In genomic region chr4:83282049-83282535, GRCh38 we compare ENCODE assay signal across 8 cellular contexts. TPM values are rescaled to one million over a fixed set of nuclear protein-coding genes. Genes with fewer than 3 reads are reported as not detected.
A peak's percentile ranks its signal among the peaks of the same experiment; 100 is the strongest.
DNase-seq lines count a peak whose midpoint lies in the region; ATAC-seq, FAIRE-seq and TF ChIP-seq lines count a peak whose summit lies in the region.

No MANE protein-coding gene starts in this region.

- H4K20me1 ChIP-seq in endothelial cell of umbilical vein (replicated peaks; ENCODE audit: control insufficient read depth, extremely low read depth, insufficient read depth, low read length): no peaks in the 10 kb centered on the region

- 33 to 36% (median 33%) methylated on average over 4 of the region's 4 CpGs for WGBS in ovary, 3 donors

- CTCF ChIA-PET in endothelial cell of umbilical vein (lab: Charles Lee): interaction anchor here (0.5 to 5.4 kb wide), 66 partner anchors 9 to 820 kb away, joined by 3 to 146 read pairs (median 4); partner anchors contain the start of genes COPS4, HELQ, LIN54 and MRPS18C

- POLR2A ChIA-PET in endothelial cell of umbilical vein (lab: Charles Lee): interaction anchor here (0.8 kb wide), 1 partner anchor 173 kb away, joined by 3 read pairs; the partner anchor contains the start of genes HELQ and MRPS18C

- ATAC-seq in HG03095 (IDR thresholded peaks at IDR 0.05; ENCODE audit: unreplicated experiment): no peak

- H3K79me2 ChIP-seq in endothelial cell of umbilical vein (ENCODE audit: control insufficient read depth, insufficient read depth, low read length): peaks cover 7% of the 10 kb centered on the region

- no peak overlapping the region for H3K27ac ChIP-seq in endothelial cell of umbilical vein (ENCODE audit: insufficient read depth, low read depth, low read length)
- H3K27ac ChIP-seq in ovary: no peak overlapping the region

- no peak overlapping the region for H3K9ac ChIP-seq in endothelial cell of umbilical vein (replicated peaks; ENCODE audit: extremely low read depth, insufficient read depth, low read length)

- dilution Hi-C loops in endothelial cell of umbilical vein (cut with MboI; ENCODE audit: extremely low pct_ligation_motif_present, low sequenced_read_pairs): no loop called here

- FAIRE-seq in endothelial cell of umbilical vein (lab: Jason Lieb, UNC): peak; percentile 82

- H3K9me3 ChIP-seq in endothelial cell of umbilical vein (replicated peaks; ENCODE audit: control insufficient read depth, insufficient read depth, low read length): no peaks in the 10 kb centered on the region
- H3K9me3 ChIP-seq in ovary: no peaks in the 10 kb centered on the region

- TF ChIP-seq POLR2A in endothelial cell of umbilical vein (IDR thresholded peaks at IDR 0.05; ENCODE audit: low read depth, low read length): no peak
- no peak for TF ChIP-seq POLR2A in ovary (IDR thresholded peaks at IDR 0.05)

- no TSS peak for BruUV-seq in endothelial cell of umbilical vein (replicated peaks; lab: Mats Ljungman, UMichigan)

- intact Hi-C loops in endothelial cell of umbilical vein (cut with micrococcal nuclease) (loop anchor here (1.0 to 5.0 kb wide), 3 partner anchors 227 to 820 kb away; no protein-coding TSS in a partner anchor), ovary (cut with DNase I) (loop anchor here in 3 of 4 donors (5.0 to 10.0 kb wide), 5 partner anchors 153 to 817 kb away; partner anchors contain the start of genes COPS4 (in 1 of the 3), HELQ (in 1 of the 3) and MRPS18C (in 1 of the 3))

- TF ChIP-seq CTCF in GM12873 (IDR thresholded peaks at IDR 0.05; ENCODE audit: insufficient read depth, low read depth, low read length, missing control alignments) (peak; percentile 70), endothelial cell of umbilical vein (IDR thresholded peaks at IDR 0.05; ENCODE audit: extremely low read depth in 1 of 2, insufficient read depth in 1 of 2, low read depth in 1 of 2, low read length in 2 of 2) (peak; percentile 44 to 49), ovary (IDR thresholded peaks at IDR 0.05) (peak; percentile 46 to 54 (median 53))

- peaks cover 23% of the 10 kb centered on the region for H3K4me1 ChIP-seq in endothelial cell of umbilical vein (ENCODE audit: control insufficient read depth, extremely low read depth, insufficient read depth, low read length)
- no peaks in the 10 kb centered on the region for H3K4me1 ChIP-seq in ovary (ENCODE audit: insufficient read depth)

- H2AFZ ChIP-seq in endothelial cell of umbilical vein (ENCODE audit: low read depth, low read length): no peak overlapping the region

- no peaks in the 10 kb centered on the region for H3K9me1 ChIP-seq in endothelial cell of umbilical vein (replicated peaks; ENCODE audit: control insufficient read depth, extremely low read depth, insufficient read depth, low read length)

- no peak for TF ChIP-seq EP300 in ovary (IDR thresholded peaks at IDR 0.05)

- DNase-seq in AG20443 (ENCODE audit: low spot score) (peak; percentile 43), NCI-H2171 treated with DMSO at 0.1 percent for 48 hours (lab: John Stamatoyannopoulos, UW) (peak; percentile 32), endothelial cell of umbilical vein (ENCODE audit: low read depth, low spot score) (peak; percentile 79), ovary (peak in 2 of 5 donors; percentile 24 to 46)
- DNase-seq in activated CD4-positive, alpha-beta T cell treated with anti-CD3 and anti-CD28 coated beads, Interleukin-2, amount 50 U/mL, for 4 hours: peak; percentile 37 to 47
- DNase-seq in NK-92 treated with Interleukin-12 subunit alpha and Interleukin-12 subunit beta, amount 100 ng/mL, for 24 hours (lab: John Stamatoyannopoulos, UW): no peak

- H3K36me3 ChIP-seq in endothelial cell of umbilical vein (ENCODE audit: control insufficient read depth in 2 of 2, extremely low read depth in 1 of 2, insufficient read depth in 2 of 2, low read length in 2 of 2) (no peaks in the 10 kb centered on the region), ovary (no peaks in the 10 kb centered on the region)

- H3K4me2 ChIP-seq in endothelial cell of umbilical vein (ENCODE audit: insufficient read depth, low read length): peak overlapping the region; percentile 12

- H3K27me3 ChIP-seq in endothelial cell of umbilical vein (ENCODE audit: control insufficient read depth in 2 of 2, insufficient read depth in 2 of 2, low read length in 2 of 2): no peaks in the 10 kb centered on the region
- no peaks in the 10 kb centered on the region for H3K27me3 ChIP-seq in ovary

- H3K4me3 ChIP-seq in endothelial cell of umbilical vein (replicated peaks in 1 of 3; ENCODE audit: insufficient read depth in 1 of 3, low read depth in 1 of 3, low read length in 3 of 3) (no peak overlapping the region), ovary (no peak overlapping the region)

TF ChIP-seq in endothelial cell of umbilical vein, 7 proteins besides CTCF, POLR2A, EP300 and RAD21:
- no peak for TF ChIP-seq POLR2AphosphoS5 (IDR thresholded peaks at IDR 0.05; ENCODE audit: insufficient read depth, low read depth, low read length)
- no peak for TF ChIP-seq FOS (IDR thresholded peaks at IDR 0.05; ENCODE audit: borderline replicate concordance, insufficient read depth, low read length)

RNA-seq across cellular contexts. Expression of gene COQ2, which starts 2.5 kb away (rescaled TPM):
- 26.4 and 28.0 TPM in 2 replicates for total RNA-seq in endothelial cell of umbilical vein
- polyA plus RNA-seq in endothelial cell of umbilical vein: 20.5 and 25.5 TPM in 2 replicates
- polyA plus RNA-seq in endothelial cell of umbilical vein (2011; cell fraction: cytosol; rRNA removed): 17.4 and 21.0 TPM in 2 replicates
- polyA plus RNA-seq in endothelial cell of umbilical vein (2011; cell fraction: nucleus; rRNA removed): 9.0 and 12.0 TPM in 2 replicates
- 12.1 and 24.0 TPM in 2 replicates for polyA plus RNA-seq in endothelial cell of umbilical vein (2012)
- 26.5 and 30.0 TPM in 2 replicates for polyA minus RNA-seq in endothelial cell of umbilical vein
- polyA minus RNA-seq in endothelial cell of umbilical vein (2011; cell fraction: cytosol; rRNA and poly(A)+ RNA removed): 10.4 TPM
- 11.8 and 14.5 TPM in 2 replicates for polyA minus RNA-seq in endothelial cell of umbilical vein (2011; cell fraction: nucleus; rRNA and poly(A)+ RNA removed)
- 10 to 100 TPM in 3 of 7 donors, 1 to 10 TPM in 4; 8.4 to 12.3 (median 9.5) TPM for total RNA-seq in ovary
- polyA plus RNA-seq in ovary: 10 to 100 TPM in 1 of 2 donors, 1 to 10 TPM in 1; 8.7 to 18.1 TPM

RNA-seq across cellular contexts. Expression of gene HPSE, which starts 52.6 kb away (rescaled TPM):
- 6.6 and 7.0 TPM in 2 replicates for total RNA-seq in endothelial cell of umbilical vein
- 3.5 and 3.7 TPM in 2 replicates for polyA plus RNA-seq in endothelial cell of umbilical vein
- 2.7 and 3.2 TPM in 2 replicates for polyA plus RNA-seq in endothelial cell of umbilical vein (2011; cell fraction: cytosol; rRNA removed)
- 2.5 and 3.2 TPM in 2 replicates for polyA plus RNA-seq in endothelial cell of umbilical vein (2011; cell fraction: nucleus; rRNA removed)
- polyA plus RNA-seq in endothelial cell of umbilical vein (2012): 2.4 and 9.4 TPM in 2 replicates
- polyA minus RNA-seq in endothelial cell of umbilical vein: 4.1 and 4.4 TPM in 2 replicates
- 1.9 TPM for polyA minus RNA-seq in endothelial cell of umbilical vein (2011; cell fraction: cytosol; rRNA and poly(A)+ RNA removed)
- 1.3 and 2.0 TPM in 2 replicates for polyA minus RNA-seq in endothelial cell of umbilical vein (2011; cell fraction: nucleus; rRNA and poly(A)+ RNA removed)
- total RNA-seq in ovary: 10 to 100 TPM in 2 of 7 donors, 1 to 10 TPM in 5; 4.3 to 23.3 (median 6.4) TPM
- polyA plus RNA-seq in ovary: 1 to 10 TPM; 6.2 to 6.9 TPM
